8 cellular contexts compared by ENCODE assay signal in the genomic region with DNA sequence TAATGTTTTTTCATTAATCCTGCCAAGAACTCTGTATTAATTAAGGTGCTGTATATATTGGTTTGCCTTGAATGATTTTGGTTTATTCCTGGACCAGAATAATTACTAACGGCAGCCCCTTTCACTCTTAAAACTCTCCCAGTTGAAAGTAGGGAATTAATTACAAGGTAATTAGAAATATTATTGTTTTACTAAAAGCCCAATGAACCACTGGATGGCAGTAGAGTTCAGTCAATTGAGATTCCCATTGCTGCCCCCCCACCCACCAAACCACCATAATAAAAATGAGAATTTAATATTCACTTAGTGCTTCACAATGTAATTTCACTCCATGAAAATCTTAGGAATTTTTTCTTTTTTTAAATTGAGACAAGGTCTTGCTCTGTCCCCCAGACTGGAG. TPM values are rescaled to one million over a fixed set of nuclear protein-coding genes. Genes with fewer than 3 reads are reported as not detected.
A peak's percentile ranks its signal among the peaks of the same experiment; 100 is the strongest.
DNase-seq lines count a peak whose midpoint lies in the region; ATAC-seq and TF ChIP-seq lines count a peak whose summit lies in the region.

No MANE protein-coding gene starts in this region.

- H2AK5ac ChIP-seq in IMR-90 (ENCODE audit: low read depth, low read length): no peak overlapping the region

- H3K4me1 Mint-ChIP-seq in Caco-2 (ENCODE audit: low read depth, unreplicated experiment): no peaks in the 10 kb centered on the region

- H3K27me3 ChIP-seq in Caco-2 (replicated peaks; ENCODE audit: control insufficient read depth, insufficient read depth, low read length): no peaks in the 10 kb centered on the region
- H3K27me3 ChIP-seq in IMR-90 (ENCODE audit: control insufficient read depth, insufficient read depth, low read length): no peaks in the 10 kb centered on the region

- H3K79me1 ChIP-seq in IMR-90 (ENCODE audit: low read depth in 1 of 2, low read length in 2 of 2): peaks cover 7 to 11% of the 10 kb centered on the region in 2 experiments; a peak in 3 of 4 replicates

- in situ Hi-C loops in IMR-90 (cut with MboI; ENCODE audit: low sequenced_read_pairs): loop anchor here (10.0 to 25.0 kb wide), 2 partner anchors 150 to 237 kb away; a partner anchor contains a TSS

- no peak overlapping the region for H3K4ac ChIP-seq in IMR-90 (ENCODE audit: low read depth, low read length)

- CTCF ChIA-PET in Caco-2 (lab: Charles Lee): no interaction called here
- CTCF ChIA-PET in IMR-90 (lab: Yijun Ruan, JAX): interaction anchor here (0.6 kb wide), 1 partner anchor 540 kb away, joined by 3 read pairs; no protein-coding TSS in a partner anchor

- TF ChIP-seq CTCF in Caco-2 (IDR thresholded peaks at IDR 0.05; ENCODE audit: insufficient read depth in 1 of 2, low read depth in 1 of 2, low read length in 1 of 2, severe bottlenecking in 1 of 2, unreplicated experiment in 1 of 2) (peak; percentile 36 to 68), IMR-90 (conservative IDR thresholded peaks at IDR 0.05; ENCODE audit: low read depth, low read length) (peak; percentile 76)

- no peaks in the 10 kb centered on the region for H3K4me1 ChIP-seq in Caco-2
- H3K4me1 ChIP-seq in IMR-90 (ENCODE audit: control insufficient read depth, insufficient read depth, low read length): no peaks in the 10 kb centered on the region

- BruUV-seq in Caco-2 (replicated peaks; lab: Mats Ljungman, UMichigan) (no TSS peak), IMR-90 (replicated peaks; lab: Mats Ljungman, UMichigan) (no TSS peak)

- intact Hi-C loops in Caco-2 (cut with micrococcal nuclease; ENCODE audit: unreplicated experiment) (loop anchor here (1.0 to 10.0 kb wide), 3 partner anchors 121 to 310 kb away; no protein-coding TSS in a partner anchor), IMR-90 (cut with micrococcal nuclease) (loop anchor here (1.0 to 2.0 kb wide), 3 partner anchors 147 to 582 kb away; a partner anchor contains a TSS), left ventricle myocardium superior (cut with micrococcal nuclease) (loop anchor here (10.0 kb wide), 1 partner anchor 150 kb away; no protein-coding TSS in a partner anchor)

- no peaks in the 10 kb centered on the region for H4K20me1 ChIP-seq in IMR-90 (ENCODE audit: insufficient read depth, low read length)

- H2BK120ac ChIP-seq in IMR-90 (ENCODE audit: low read depth, low read length): no peak overlapping the region

- H3K18ac ChIP-seq in IMR-90 (ENCODE audit: low read depth, low read length): no peak overlapping the region

- H4K91ac ChIP-seq in IMR-90 (ENCODE audit: insufficient read depth, low read depth, low read length): no peak overlapping the region

- H3K27me3 Mint-ChIP-seq in Caco-2 (ENCODE audit: insufficient read depth, unreplicated experiment): no peaks in the 10 kb centered on the region

- no peak overlapping the region for H3K27ac ChIP-seq in IMR-90 (ENCODE audit: insufficient read depth, low read length)

- H3K56ac ChIP-seq in IMR-90 (ENCODE audit: extremely low read depth, insufficient read depth, low read length): no peak overlapping the region

- H3K9me3 Mint-ChIP-seq in Caco-2 (ENCODE audit: unreplicated experiment): no peaks in the 10 kb centered on the region

- H3K4me2 ChIP-seq in IMR-90 (ENCODE audit: low read depth, low read length): no peak overlapping the region

- H2AK9ac ChIP-seq in IMR-90 (replicated peaks; ENCODE audit: low read depth, low read length, poor library complexity): no peak overlapping the region

- H2BK5ac ChIP-seq in IMR-90 (ENCODE audit: low read depth, low read length, poor library complexity, severe bottlenecking): no peak overlapping the region

- DNase-seq in Caco-2: peak in 1 of 2 experiments; percentile 41
- peak; percentile 49 for DNase-seq in IMR-90
- DNase-seq in activated T-cell treated with anti-CD3 and anti-CD28 coated beads, Interleukin-2, amount 50 U/mL, for 1 hour: peak; percentile 26
- no peak for DNase-seq in left ventricle myocardium superior
- peak; percentile 10 to 23 for DNase-seq in stimulated activated CD4-positive, alpha-beta T cell treated with anti-CD3 and anti-CD28 coated beads, Interleukin-4, amount 100 ng/mL, for 4 hours

- POLR2A ChIA-PET in Caco-2 (lab: Charles Lee) (no interaction called here), IMR-90 (lab: Charles Lee; ENCODE audit: unreplicated experiment) (no interaction called here)

- ATAC-seq in IMR-90 (ENCODE audit: low read depth) (peak; percentile 59), left ventricle myocardium superior (peak; percentile 40), GM21390 (IDR thresholded peaks at IDR 0.05; ENCODE audit: unreplicated experiment) (no peak), HG02588 (IDR thresholded peaks at IDR 0.05; ENCODE audit: unreplicated experiment) (no peak), GM19324 (IDR thresholded peaks at IDR 0.05; ENCODE audit: low FRiP score, unreplicated experiment) (no peak)

- TF ChIP-seq RAD21 in IMR-90 (IDR thresholded peaks at IDR 0.05; ENCODE audit: low read length): peak; percentile 83

- no peaks in the 10 kb centered on the region for H3K9me1 ChIP-seq in IMR-90 (ENCODE audit: insufficient read depth, low read length)

- no peak for TF ChIP-seq POLR2A in IMR-90 (IDR thresholded peaks at IDR 0.05; ENCODE audit: low read depth, low read length)

- no peak overlapping the region for H2AFZ ChIP-seq in IMR-90 (replicated peaks; ENCODE audit: low read length, poor library complexity)

- no peak overlapping the region for H4K8ac ChIP-seq in IMR-90 (ENCODE audit: low read depth in 2 of 2, low read length in 2 of 2)

- no peak overlapping the region for H3K9ac ChIP-seq in IMR-90 (ENCODE audit: low read depth, low read length)

- H2BK15ac ChIP-seq in IMR-90 (ENCODE audit: low read depth, low read length): no peak overlapping the region

- dilution Hi-C loops in IMR-90 (cut with HindIII; ENCODE audit: low sequenced_read_pairs, unreplicated experiment): no loop called here

- H3K36me3 ChIP-seq in Caco-2 (ENCODE audit: control insufficient read depth, insufficient read depth, low read length) (peaks cover 1% of the 10 kb centered on the region), IMR-90 (ENCODE audit: control insufficient read depth, insufficient read depth, low read length) (peaks cover 35% of the 10 kb centered on the region)

- WGBS in IMR-90 (ENCODE audit: extremely low coverage in 2 of 2, insufficient read length in 1 of 2), 2 experiments: no CpG with 5 or more reads among the region's 1 CpG

- no peak overlapping the region for H3K4me3 Mint-ChIP-seq in Caco-2 (ENCODE audit: unreplicated experiment)

- peaks cover 74% of the 10 kb centered on the region for H3K36me3 Mint-ChIP-seq in Caco-2 (ENCODE audit: insufficient read depth, unreplicated experiment)

- H3K23ac ChIP-seq in IMR-90 (ENCODE audit: low read depth, low read length): no peak overlapping the region

- H2BK20ac ChIP-seq in IMR-90 (ENCODE audit: low read depth, low read length): no peak overlapping the region

- no peak overlapping the region; the same call in 1 of the 2 replicates for H4K5ac ChIP-seq in IMR-90 (ENCODE audit: low read depth, low read length)

- H3K14ac ChIP-seq in IMR-90 (replicated peaks; ENCODE audit: low read depth, low read length): no peak overlapping the region

- no peaks in the 10 kb centered on the region for H3K9me3 ChIP-seq in Caco-2
- H3K9me3 ChIP-seq in IMR-90 (ENCODE audit: control insufficient read depth, insufficient read depth, low read length): no peaks in the 10 kb centered on the region

- H3K27ac Mint-ChIP-seq in Caco-2 (ENCODE audit: unreplicated experiment): no peak overlapping the region

- H3K4me3 ChIP-seq in Caco-2 (ENCODE audit: low read depth, low read length) (no peak overlapping the region), IMR-90 (ENCODE audit: insufficient read depth, low read depth, low read length) (no peak overlapping the region)

TF ChIP-seq in IMR-90, 13 proteins besides CTCF, POLR2A, EP300 and RAD21:
- no peak for TF ChIP-seq FOS (IDR thresholded peaks at IDR 0.05; ENCODE audit: low read depth, low read length)
- TF ChIP-seq SMC3 (IDR thresholded peaks at IDR 0.05; ENCODE audit: low read depth, low read length): peak; percentile 62
- no peak for TF ChIP-seq MXI1 (IDR thresholded peaks at IDR 0.05; ENCODE audit: borderline replicate concordance, low read depth, low read length)
- no peak for TF ChIP-seq BHLHE40 (IDR thresholded peaks at IDR 0.05; ENCODE audit: low read depth, low read length)
- TF ChIP-seq, protein P1, sequence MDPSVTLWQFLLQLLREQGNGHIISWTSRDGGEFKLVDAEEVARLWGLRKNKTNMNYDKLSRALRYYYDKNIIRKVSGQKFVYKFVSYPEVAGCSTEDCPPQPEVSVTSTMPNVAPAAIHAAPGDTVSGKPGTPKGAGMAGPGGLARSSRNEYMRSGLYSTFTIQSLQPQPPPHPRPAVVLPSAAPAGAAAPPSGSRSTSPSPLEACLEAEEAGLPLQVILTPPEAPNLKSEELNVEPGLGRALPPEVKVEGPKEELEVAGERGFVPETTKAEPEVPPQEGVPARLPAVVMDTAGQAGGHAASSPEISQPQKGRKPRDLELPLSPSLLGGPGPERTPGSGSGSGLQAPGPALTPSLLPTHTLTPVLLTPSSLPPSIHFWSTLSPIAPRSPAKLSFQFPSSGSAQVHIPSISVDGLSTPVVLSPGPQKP (IDR thresholded peaks at IDR 0.05; ENCODE audit: borderline replicate concordance, low read depth, low read length): no peak

RNA-seq across cellular contexts. Expression of a gene that starts 13.7 kb away (rescaled TPM):
- total RNA-seq in Caco-2 (2022) (12.9 and 13.6 TPM in 2 replicates), IMR-90 (2012; rRNA removed) (4.3 and 11.4 TPM in 2 replicates), left ventricle myocardium superior (20.8 TPM)
- 9.6 and 11.0 TPM in 2 replicates for polyA plus RNA-seq in IMR-90 (2012; rRNA removed)
- polyA plus RNA-seq in IMR-90 (2012; cell fraction: cytosol; rRNA removed): 1.1 and 1.7 TPM in 2 replicates
- polyA plus RNA-seq in IMR-90 (2012; cell fraction: nucleus; rRNA removed; ENCODE audit: low replicate concordance): 0.85 and 6.2 TPM in 2 replicates

RNA-seq across cellular contexts. Expression of a gene that starts 55.9 kb away (rescaled TPM):
- 108 and 116 TPM in 2 replicates for total RNA-seq in Caco-2 (2022)
- 27.6 and 36.9 TPM in 2 replicates for total RNA-seq in IMR-90 (2012; rRNA removed)
- 23.7 and 25.4 TPM in 2 replicates for polyA plus RNA-seq in IMR-90 (2012; rRNA removed)
- 11.7 and 15.9 TPM in 2 replicates for polyA plus RNA-seq in IMR-90 (2012; cell fraction: cytosol; rRNA removed)
- polyA plus RNA-seq in IMR-90 (2012; cell fraction: nucleus; rRNA removed; ENCODE audit: low replicate concordance): 10.8 and 27.3 TPM in 2 replicates
- total RNA-seq in left ventricle myocardium superior: 33.3 TPM

RNA-seq across cellular contexts. Expression of a gene that starts 57.6 kb away (rescaled TPM):
- total RNA-seq in Caco-2 (2022) (9.3 and 9.5 TPM in 2 replicates), IMR-90 (2012; rRNA removed) (14.7 and 18.3 TPM in 2 replicates), left ventricle myocardium superior (10.7 TPM)
- 3.0 and 3.6 TPM in 2 replicates for polyA plus RNA-seq in IMR-90 (2012; rRNA removed)
- 2.0 and 2.3 TPM in 2 replicates for polyA plus RNA-seq in IMR-90 (2012; cell fraction: cytosol; rRNA removed)
- polyA plus RNA-seq in IMR-90 (2012; cell fraction: nucleus; rRNA removed; ENCODE audit: low replicate concordance): 0.98 and 1.2 TPM in 2 replicates

Comparison
In these comparisons a context has a peak if more than half of its experiments do, and no peak if none do; other contexts are left out.
1. ATAC-seq: peak in IMR-90 (single experiment) and left ventricle myocardium superior (single experiment); none in GM21390 (single experiment), HG02588 (single experiment) and GM19324 (single experiment).